In the genomic region with DNA sequence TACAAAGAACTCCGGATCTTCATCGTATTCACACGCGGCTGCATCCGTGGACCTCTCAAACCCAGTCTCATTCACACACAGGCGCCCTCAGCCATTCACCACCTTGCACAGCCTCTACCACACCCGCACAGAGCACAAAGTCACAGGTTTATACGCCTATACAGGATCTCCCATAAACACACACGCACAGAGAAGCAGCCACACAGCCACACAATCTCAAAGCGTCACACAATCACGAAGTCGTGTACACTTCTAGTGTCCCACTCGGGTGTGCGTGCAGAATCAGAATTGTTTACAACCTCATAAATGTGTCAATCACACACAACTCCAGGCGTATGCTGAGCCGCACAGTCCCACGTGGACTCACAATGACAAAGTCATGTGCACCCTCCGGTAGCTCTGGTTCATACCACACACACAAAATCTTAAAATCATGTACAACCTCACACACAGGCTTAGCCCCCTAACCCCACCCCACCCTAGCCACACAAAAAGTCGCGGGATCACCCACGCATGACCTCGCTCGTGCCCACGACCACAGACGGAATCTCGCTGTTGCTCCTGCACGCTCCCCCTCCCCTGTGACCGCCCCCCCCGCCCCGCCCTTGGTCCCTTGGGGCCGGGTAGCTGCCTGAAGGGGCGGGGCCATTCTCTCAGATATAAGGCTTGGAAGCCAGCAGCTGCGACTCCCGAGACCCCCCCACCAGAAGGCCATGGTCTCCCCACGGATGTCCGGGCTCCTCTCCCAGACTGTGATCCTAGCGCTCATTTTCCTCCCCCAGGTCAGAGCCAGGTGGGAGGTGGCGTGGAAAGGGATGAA, we compare ENCODE assay signal across 7 cellular contexts. TPM values are rescaled to one million over a fixed set of nuclear protein-coding genes. Genes with fewer than 3 reads are reported as not detected.
A peak's percentile ranks its signal among the peaks of the same experiment; 100 is the strongest.
DNase-seq lines count a peak whose midpoint lies in the region; ATAC-seq and TF ChIP-seq lines count a peak whose summit lies in the region.

TSS of gene DLL3 (plus strand) at position 686 of the 820 bp plus-strand sequence. CDS start at position 714, 28 bp downstream.

- H3K9me3 Mint-ChIP-seq in H9, result peaks cover 4 to 9% of the 10 kb centered on the region in 2 experiments
- H3K9me3 Mint-ChIP-seq in activated naive CD8-positive, alpha-beta T cell treated with anti-CD3 and anti-CD28 coated beads for 36 hours, result no peaks in the 10 kb centered on the region
- no peaks in the 10 kb centered on the region for H3K9me3 Mint-ChIP-seq in naive B cell

- no peaks in the 10 kb centered on the region for H3K79me2 ChIP-seq in H9 (ENCODE audit: insufficient read depth, low read length)

- peak; percentile 39 to 40 for ATAC-seq in naive B cell (ENCODE audit: low read depth in 2 of 2)
- ATAC-seq in GM18520 (IDR thresholded peaks at IDR 0.05; ENCODE audit: unreplicated experiment), result no peak
- no peak for ATAC-seq in GM19452 (IDR thresholded peaks at IDR 0.05; ENCODE audit: unreplicated experiment)
- no peak for ATAC-seq in HG02571 (IDR thresholded peaks at IDR 0.05; ENCODE audit: unreplicated experiment)

- no peaks in the 10 kb centered on the region for H3K4me1 ChIP-seq in H9 (ENCODE audit: insufficient read depth, low read length)

- H3K4me3 Mint-ChIP-seq in H9, result peak within 1 kb of the TSS; percentile 52 to 84
- H3K4me3 Mint-ChIP-seq in activated naive CD8-positive, alpha-beta T cell treated with anti-CD3 and anti-CD28 coated beads for 36 hours, result peak within 1 kb of the TSS; percentile 15
- peak within 1 kb of the TSS; percentile 73 to 91 (median 87) for H3K4me3 Mint-ChIP-seq in naive B cell

- no peak within 1 kb of the TSS for H3K9ac ChIP-seq in H9 (ENCODE audit: extremely low read depth, insufficient read length, low read length)

- H3K27me3 Mint-ChIP-seq in H9 (ENCODE audit: low read depth), result peaks cover 69% of the 10 kb centered on the region
- H3K27me3 Mint-ChIP-seq in activated naive CD8-positive, alpha-beta T cell treated with anti-CD3 and anti-CD28 coated beads for 36 hours, result peaks cover 60% of the 10 kb centered on the region
- peaks cover 13 to 45% (median 22%) of the 10 kb centered on the region in 3 donors for H3K27me3 Mint-ChIP-seq in naive B cell

- H2BK20ac ChIP-seq in H9 (ENCODE audit: low read depth, low read length, poor library complexity, severe bottlenecking), result no peak within 1 kb of the TSS

- no peak within 1 kb of the TSS for H3T11ph ChIP-seq in H9 (ENCODE audit: low read length)

- no peak within 1 kb of the TSS for H2AFZ ChIP-seq in H9 (ENCODE audit: low read length)

- H3K4me1 Mint-ChIP-seq in H9 (peaks cover 9 to 17% of the 10 kb centered on the region in 2 experiments), naive B cell (peaks cover 29 to 38% (median 31%) of the 10 kb centered on the region in 3 donors)
- peaks cover 18% of the 10 kb centered on the region for H3K4me1 Mint-ChIP-seq in activated naive CD8-positive, alpha-beta T cell treated with anti-CD3 and anti-CD28 coated beads for 36 hours

- H3K27ac ChIP-seq in H9 (ENCODE audit: insufficient read length, low read depth, low read length), result no peak within 1 kb of the TSS

- WGBS in H9 (ENCODE audit: extremely low coverage, insufficient read length, low lambda C conversion rate), result no CpG with 5 or more reads among the region's 38 CpGs

- no peak within 1 kb of the TSS for H4K91ac ChIP-seq in H9 (ENCODE audit: insufficient read length, low read depth, low read length)

- H3K14ac ChIP-seq in H9 (ENCODE audit: insufficient read depth, low read length), result no peak within 1 kb of the TSS; the same call in 1 of the 2 replicates

- peaks cover 8% of the 10 kb centered on the region; the same call in 1 of the 2 replicates for H3K27me3 ChIP-seq in H9 (ENCODE audit: insufficient read depth, low read length)

- H3K23ac ChIP-seq in H9 (ENCODE audit: insufficient read length, low read depth, low read length), result no peak within 1 kb of the TSS

- no peak within 1 kb of the TSS for H4K8ac ChIP-seq in H9 (replicated peaks; ENCODE audit: insufficient read length, low read depth, low read length)

- H2AK5ac ChIP-seq in H9 (ENCODE audit: insufficient read length, low read length), result no peak within 1 kb of the TSS

- H3K23me2 ChIP-seq in H9 (ENCODE audit: insufficient read length, low read depth, low read length, poor library complexity, severe bottlenecking), result peaks cover 10% of the 10 kb centered on the region

- no peak within 1 kb of the TSS for H3K18ac ChIP-seq in H9 (ENCODE audit: insufficient read length, low read depth, low read length)

- no peak within 1 kb of the TSS for H2BK15ac ChIP-seq in H9 (ENCODE audit: low read depth, low read length)

- H3K4ac ChIP-seq in H9 (ENCODE audit: low read depth, low read length), result no peak within 1 kb of the TSS

- H2BK5ac ChIP-seq in H9 (ENCODE audit: insufficient read length, low read length), result no peak within 1 kb of the TSS

- no peak within 1 kb of the TSS for H2BK120ac ChIP-seq in H9 (ENCODE audit: low read depth, low read length, poor library complexity, severe bottlenecking)

- H4K20me1 ChIP-seq in H9 (ENCODE audit: control insufficient read depth, insufficient read depth, insufficient read length), result no peaks in the 10 kb centered on the region

- peak within 1 kb of the TSS in 1 of 3 experiments; percentile 8; a peak in 3 of 7 replicates for H3K27ac Mint-ChIP-seq in H9
- no peak within 1 kb of the TSS for H3K27ac Mint-ChIP-seq in activated naive CD8-positive, alpha-beta T cell treated with anti-CD3 and anti-CD28 coated beads for 36 hours
- H3K27ac Mint-ChIP-seq in naive B cell, result peak within 1 kb of the TSS in 3 of 6 donors; percentile 27 to 52 (median 49)

- no peak within 1 kb of the TSS for H2BK12ac ChIP-seq in H9 (ENCODE audit: insufficient read length, low read depth, low read length)

- H3K36me3 Mint-ChIP-seq in H9 (ENCODE audit: insufficient read depth in 1 of 3, low read depth in 3 of 3) (peaks cover 0 to 12% (median 0%) of the 10 kb centered on the region in 3 experiments; a peak in 3 of 7 replicates), naive B cell (peaks cover 0 to 4% of the 10 kb centered on the region in 2 donors)
- no peaks in the 10 kb centered on the region for H3K36me3 Mint-ChIP-seq in activated naive CD8-positive, alpha-beta T cell treated with anti-CD3 and anti-CD28 coated beads for 36 hours

- no peak within 1 kb of the TSS for H4K5ac ChIP-seq in H9 (ENCODE audit: insufficient read length, low read depth, low read length)

- H3K56ac ChIP-seq in H9 (ENCODE audit: insufficient read length, low read depth, low read length), result no peak within 1 kb of the TSS

- TF ChIP-seq CTCF in H9 (conservative IDR thresholded peaks at IDR 0.05), result no peak

- no peaks in the 10 kb centered on the region for H3K9me3 ChIP-seq in H9 (ENCODE audit: control insufficient read depth, low read depth, low read length)

- DNase-seq in H9, result peak; percentile 51
- peak; percentile 95 for DNase-seq in NCI-H2227 (lab: John Stamatoyannopoulos, UW; ENCODE audit: unreplicated experiment)
- DNase-seq in activated naive CD8-positive, alpha-beta T cell treated with anti-CD3 and anti-CD28 coated beads for 36 hours, result peak; percentile 13
- DNase-seq in naive B cell, result peak; percentile 27

- H3K4me2 ChIP-seq in H9 (ENCODE audit: insufficient read depth, insufficient read length, low read length), result peak within 1 kb of the TSS; percentile 91

- no peaks in the 10 kb centered on the region for H3K79me1 ChIP-seq in H9 (ENCODE audit: insufficient read depth, low read depth, low read length, poor library complexity, severe bottlenecking)

RNA-seq across cellular contexts. Expression of gene DLL3, which starts in this region (rescaled TPM):
- 2.4 and 2.5 TPM in 2 replicates for total RNA-seq in H9 (2021)
- 1 to 10 TPM; 1.1 to 1.4 TPM for total RNA-seq in activated naive CD8-positive, alpha-beta T cell treated with anti-CD3 and anti-CD28 coated beads for 36 hours
- polyA plus RNA-seq in naive B cell (ENCODE audit: low read depth in 6 of 6), result under 1 TPM in 4 of 6 donors, not detected in 2; 0.20 to 0.89 (median 0.55) TPM

Comparison
In these comparisons a context has a peak if more than half of its experiments do, and no peak if none do; other contexts are left out.
1. Peak in DNase-seq and ATAC-seq in naive B cell; RNA of the gene not detected or under 1 TPM.
2. DNase-seq: peak in every context shown above with its lines; median percentile 95 in NCI-H2227; 51 in H9; 27 in naive B cell; 13 in activated naive CD8-positive, alpha-beta T cell treated with anti-CD3 and anti-CD28 coated beads for 36 hours.
3. H3K4me3 Mint-ChIP-seq: peak in every context shown above with its lines; median percentile 87 in naive B cell; 68 in H9; 15 in activated naive CD8-positive, alpha-beta T cell treated with anti-CD3 and anti-CD28 coated beads for 36 hours.